Comparison of ENCODE assay signal across 27 cellular contexts in the genomic region with DNA sequence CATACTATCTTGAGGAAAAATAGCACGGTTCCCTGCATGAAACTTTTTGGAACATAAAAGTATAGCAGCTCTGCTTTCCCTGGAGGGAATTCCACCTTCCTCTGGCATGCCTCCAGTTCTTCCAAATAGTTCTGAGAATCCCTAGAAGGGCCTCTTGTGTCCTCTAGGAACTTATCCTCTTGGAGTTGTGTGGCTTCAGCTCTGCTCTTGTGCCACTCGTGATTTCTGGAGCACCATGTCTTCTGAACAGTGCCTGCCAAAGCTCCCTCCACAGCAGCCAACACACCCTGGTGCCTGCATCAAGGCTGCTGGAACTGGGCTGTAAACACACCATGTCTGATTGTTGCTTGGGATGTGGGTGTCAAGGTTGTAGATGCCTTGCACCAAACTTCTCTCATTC.
"Had no signal": no experiment of that assay in that cellular context is flagged by ENCODE, and none has a peak within 500 bp of the region (broad histone marks: within the 10 kb centered on the region; RNA-seq: fewer than 3 reads in every experiment).

No MANE protein-coding gene starts in this region.

- H3K27ac ChIP-seq: neural progenitor cell, neutrophil, ovary, parathyroid adenoma, psoas muscle, right lobe of liver, sigmoid colon, suprapubic skin, testis, tibial nerve, upper lobe of left lung, vagina had no signal

- H3K9me3 ChIP-seq: neutrophil, ovary, psoas muscle, right lobe of liver, sigmoid colon, suprapubic skin, testis, tibial nerve, upper lobe of left lung, vagina had no signal

- DNase-seq: naive thymus-derived CD4-positive, alpha-beta T cell; natural killer cell; nucleus accumbens; ovary; posterior cingulate gyrus; psoas muscle; right cardiac atrium; right lobe of liver; sigmoid colon; small intestine; stimulated activated CD4-positive, alpha-beta T cell treated with anti-CD3 and anti-CD28 coated beads, Interleukin-15, amount 100 ng/mL, for 24 hours; stimulated activated CD4-positive, alpha-beta T cell treated with anti-CD3 and anti-CD28 coated beads, Interleukin-4, amount 100 ng/mL, for 1 hour; stimulated activated CD4-positive, alpha-beta T cell treated with anti-CD3 and anti-CD28 coated beads, Interleukin-4, amount 100 ng/mL, for 4 hours; stimulated activated CD8-positive, alpha-beta memory T cell treated with anti-CD3 and anti-CD28 coated beads, Interleukin-4, amount 100 ng/mL, for 48 hours; stimulated activated naive CD4-positive, alpha-beta T cell; stimulated activated naive CD8-positive, alpha-beta T cell treated with anti-CD3 and anti-CD28 coated beads, Interleukin-15, amount 100 ng/mL, for 72 hours; stimulated activated naive CD8-positive, alpha-beta T cell treated with anti-CD3 and anti-CD28 coated beads, Interleukin-15, Interleukin-2, amounts not matched to agents 100 U/mL and 50 U/mL, for 24 hours; substantia nigra; testis; upper lobe of left lung had no signal

- H2AFZ ChIP-seq: neural progenitor cell, parathyroid adenoma had no signal

- H3K4me3 ChIP-seq: neural progenitor cell, ovary, psoas muscle, right lobe of liver, sigmoid colon, suprapubic skin, testis, tibial nerve, upper lobe of left lung, vagina had no signal

- H3K4me1 ChIP-seq: parathyroid adenoma, psoas muscle, right lobe of liver, testis, vagina had no signal

- H3K36me3 ChIP-seq: neural progenitor cell, neutrophil, ovary, right lobe of liver, sigmoid colon, suprapubic skin, tibial nerve, upper lobe of left lung, vagina had no signal

- H3K27me3 ChIP-seq: neural progenitor cell, neutrophil, ovary, right lobe of liver, sigmoid colon, suprapubic skin, testis, tibial nerve, upper lobe of left lung, vagina had no signal

- H3K9ac ChIP-seq: neural progenitor cell, parathyroid adenoma had no signal

- H3K4me2 ChIP-seq: neural progenitor cell had no signal

- ATAC-seq: naive thymus-derived CD4-positive, alpha-beta T cell; natural killer cell; psoas muscle; right cardiac atrium; right lobe of liver; stimulated activated memory B cell treated with anti-CD40 and anti-IgM and Interleukin-4, amounts not matched to agents 10 μg/mL and 1 μg/mL and 100 μg/mL, for 72 hours; stimulated activated naive CD8-positive, alpha-beta T cell treated with anti-CD3 and anti-CD28 coated beads, Interleukin-15, amount 100 ng/mL, for 72 hours; stimulated activated naive CD8-positive, alpha-beta T cell treated with anti-CD3 and anti-CD28 coated beads, Interleukin-15, Interleukin-2, amounts not matched to agents 100 U/mL and 50 U/mL, for 24 hours had no signal
